Comparison of ENCODE assay signal across 9 cellular contexts in the genomic region with DNA sequence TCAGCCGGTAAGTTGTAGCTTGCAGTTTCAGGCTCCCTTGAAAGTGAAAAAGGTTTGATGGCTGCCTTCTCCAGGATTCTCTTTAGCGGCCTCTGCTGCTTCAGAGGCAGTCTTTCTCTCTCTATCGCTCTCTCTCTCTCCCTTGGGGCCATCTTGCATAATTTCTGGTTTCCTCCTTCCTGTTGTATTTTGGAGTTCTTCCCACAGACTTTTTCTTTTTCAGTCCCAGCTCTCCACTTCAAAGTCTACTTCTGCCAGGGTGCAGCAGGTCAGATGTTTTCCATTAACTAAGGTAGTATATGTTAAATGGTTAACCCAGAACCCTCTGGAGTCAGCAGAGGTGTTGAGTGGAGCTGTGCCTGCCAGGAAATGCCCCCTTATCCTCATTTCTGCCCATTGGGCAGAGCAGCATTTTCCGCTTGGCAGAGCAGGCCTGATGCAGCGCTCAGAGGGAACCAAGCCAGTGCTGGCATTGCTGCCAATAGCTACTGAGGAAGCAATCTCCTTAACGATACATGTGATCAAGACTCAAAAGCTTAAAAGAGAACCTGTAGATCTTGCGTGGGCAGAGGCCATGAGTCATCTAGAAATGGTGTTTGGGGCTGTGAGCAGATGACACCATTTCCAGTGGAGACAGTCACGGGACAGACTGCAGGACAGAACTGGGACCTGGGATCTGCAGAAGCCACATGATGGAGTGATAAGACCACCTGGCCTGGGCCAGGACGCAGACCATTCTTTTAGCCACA. TPM values are rescaled to one million over a fixed set of nuclear protein-coding genes. Genes with fewer than 3 reads are reported as not detected.
DNase-seq lines count a peak whose midpoint lies in the region; ATAC-seq and TF ChIP-seq lines count a peak whose summit lies in the region.
"Had no signal": no experiment of that assay in that cellular context is flagged by ENCODE, and none has a peak within 500 bp of the region (broad histone marks: within the 10 kb centered on the region; RNA-seq: fewer than 3 reads in every experiment).

No MANE protein-coding gene starts in this region.

- peak overlapping the region; percentile 46 for H3K9ac ChIP-seq in SK-N-MC (ENCODE audit: insufficient read length)

- H3K27ac Mint-ChIP-seq in CD14-positive monocyte: peak overlapping the region; percentile 70 to 92 (median 90)
- no peak overlapping the region for H3K27ac Mint-ChIP-seq in natural killer cell

- H3K27me3 ChIP-seq in vagina: no peaks in the 10 kb centered on the region
- H3K27me3 ChIP-seq: Peyer's patch had no signal

- intact Hi-C loops in CD14-positive monocyte (cut with micrococcal nuclease) (no loop called here), natural killer cell (cut with micrococcal nuclease) (no loop called here), vagina (cut with DNase I) (no loop called here)

- H3K4me1 Mint-ChIP-seq in CD14-positive monocyte: peaks cover 31% of the 10 kb centered on the region
- H3K4me1 Mint-ChIP-seq in natural killer cell: peaks cover 5% of the 10 kb centered on the region in 2 donors

- H3K27me3 Mint-ChIP-seq in CD14-positive monocyte (ENCODE audit: low read depth in 3 of 3) (peaks cover 0 to 2% (median 1%) of the 10 kb centered on the region in 3 donors), natural killer cell (ENCODE audit: low read depth in 2 of 2) (peaks cover 16 to 18% of the 10 kb centered on the region in 2 donors)

- H3K4me3 Mint-ChIP-seq in CD14-positive monocyte: peak overlapping the region; percentile 20 to 58
- no peak overlapping the region for H3K4me3 Mint-ChIP-seq in natural killer cell

- H3K4me3 ChIP-seq in SK-N-MC: peak overlapping the region; percentile 57
- no peak overlapping the region for H3K4me3 ChIP-seq in epithelial cell of proximal tubule (ENCODE audit: low read depth, low read length)
- H3K4me3 ChIP-seq in vagina: no peak overlapping the region
- H3K4me3 ChIP-seq: Peyer's patch had no signal

- H3K9me3 ChIP-seq in SK-N-MC (ENCODE audit: low read depth, low read length): no peaks in the 10 kb centered on the region
- H3K9me3 ChIP-seq in vagina: no peaks in the 10 kb centered on the region
- H3K9me3 ChIP-seq: Peyer's patch had no signal

- H3K9me3 Mint-ChIP-seq in CD14-positive monocyte (no peaks in the 10 kb centered on the region), natural killer cell (no peaks in the 10 kb centered on the region)

- TF ChIP-seq CTCF in CD14-positive monocyte (IDR thresholded peaks at IDR 0.05) (no peak), epithelial cell of proximal tubule (conservative IDR thresholded peaks at IDR 0.05; ENCODE audit: low read depth, low read length) (peak; percentile 56), natural killer cell (IDR thresholded peaks at IDR 0.05) (no peak), vagina (IDR thresholded peaks at IDR 0.05) (no peak)

- no peak for TF ChIP-seq POLR2A in vagina (IDR thresholded peaks at IDR 0.05)

- no peaks in the 10 kb centered on the region for H3K36me3 ChIP-seq in SK-N-MC (ENCODE audit: insufficient read depth, low read length)
- H3K36me3 ChIP-seq in vagina: no peaks in the 10 kb centered on the region
- H3K36me3 ChIP-seq: Peyer's patch had no signal

- H3K36me3 Mint-ChIP-seq in CD14-positive monocyte (no peaks in the 10 kb centered on the region), natural killer cell (no peaks in the 10 kb centered on the region)

- peak overlapping the region; percentile 97 for H3K27ac ChIP-seq in SK-N-MC
- H3K27ac ChIP-seq in vagina: peak overlapping the region; percentile 45

- DNase-seq in CD14-positive monocyte (ENCODE audit: low spot score) (peak; percentile 83), SK-N-MC (ENCODE audit: low read depth, low spot score) (peak; percentile 97), epithelial cell of proximal tubule (ENCODE audit: low read depth) (peak; percentile 99), natural killer cell (no peak), vagina (ENCODE audit: extremely low spot score in 2 of 2) (peak in 1 of 2 donors; percentile 87), NCI-H128 (lab: John Stamatoyannopoulos, UW; ENCODE audit: unreplicated experiment) (no peak)

- peak; percentile 80 for ATAC-seq in GM18907 (IDR thresholded peaks at IDR 0.05; ENCODE audit: unreplicated experiment)
- ATAC-seq in HG03066 (IDR thresholded peaks at IDR 0.05; ENCODE audit: low read depth, unreplicated experiment): peak; percentile 79
- ATAC-seq in natural killer cell: peak in 2 of 3 donors; percentile 34 to 53

- peaks cover 47% of the 10 kb centered on the region for H3K4me1 ChIP-seq in vagina

RNA-seq across cellular contexts. Expression of gene DBI, which starts 20.8 kb away (rescaled TPM):
- 100 to 1,000 TPM; 398 to 436 TPM for polyA plus RNA-seq in CD14-positive monocyte
- total RNA-seq in epithelial cell of proximal tubule (134 and 238 TPM in 2 replicates), natural killer cell (100 to 1,000 TPM in 1 of 3 donors, 10 to 100 TPM in 2; 85.1 to 109 (median 93.2) TPM), vagina (117 TPM)

RNA-seq across cellular contexts. Expression of gene C2orf76, which starts 20.9 kb away (rescaled TPM):
- polyA plus RNA-seq in CD14-positive monocyte: 10 to 100 TPM; 31.0 to 32.5 TPM
- total RNA-seq in epithelial cell of proximal tubule (5.4 and 9.3 TPM in 2 replicates), natural killer cell (10 to 100 TPM; 14.1 to 21.9 (median 20.5) TPM), vagina (3.7 TPM)

RNA-seq across cellular contexts. Expression of gene TMEM37, which starts 44.1 kb away (rescaled TPM):
- not detected for polyA plus RNA-seq in CD14-positive monocyte
- total RNA-seq in epithelial cell of proximal tubule (0.36 and 1.2 TPM in 2 replicates), natural killer cell (not detected), vagina (3.2 TPM)

Comparison
In these comparisons a context has a peak if more than half of its experiments do, and no peak if none do; other contexts are left out.
1. DNase-seq: peak in CD14-positive monocyte (single experiment), SK-N-MC (single experiment) and epithelial cell of proximal tubule (single experiment); none in natural killer cell (single experiment) and NCI-H128 (single experiment).
2. H3K27ac Mint-ChIP-seq: peak in CD14-positive monocyte (7 of 7); none in natural killer cell (0 of 2).
3. Peak in every context shown above with its lines, with median percentiles within 50 percentile points of each other: ATAC-seq.